ENCODE assay signal across 1 cellular context in genomic region chr18:32389868-32390267, GRCh38.
TF ChIP-seq lines count a peak whose summit lies in the region.

No MANE protein-coding gene starts in this region.

TF ChIP-seq in HepG2, 621 proteins besides CTCF, POLR2A, EP300 and RAD21:
- TF ChIP-seq SRSF9 (IDR thresholded peaks at IDR 0.05; ENCODE audit: borderline replicate concordance, insufficient read depth, low read depth, low read length, poor library complexity, severe bottlenecking) (no peak), NFATC3 (CRISPR knock-in tag; IDR thresholded peaks at IDR 0.05) (no peak), TRIM24 (CRISPR knock-in tag; IDR thresholded peaks at IDR 0.05) (no peak), ZNF574 (CRISPR knock-in tag; IDR thresholded peaks at IDR 0.05) (no peak), NFIC (IDR thresholded peaks at IDR 0.05; ENCODE audit: low read length) (no peak)
